18 cellular contexts compared by ENCODE assay signal in the genomic region with DNA sequence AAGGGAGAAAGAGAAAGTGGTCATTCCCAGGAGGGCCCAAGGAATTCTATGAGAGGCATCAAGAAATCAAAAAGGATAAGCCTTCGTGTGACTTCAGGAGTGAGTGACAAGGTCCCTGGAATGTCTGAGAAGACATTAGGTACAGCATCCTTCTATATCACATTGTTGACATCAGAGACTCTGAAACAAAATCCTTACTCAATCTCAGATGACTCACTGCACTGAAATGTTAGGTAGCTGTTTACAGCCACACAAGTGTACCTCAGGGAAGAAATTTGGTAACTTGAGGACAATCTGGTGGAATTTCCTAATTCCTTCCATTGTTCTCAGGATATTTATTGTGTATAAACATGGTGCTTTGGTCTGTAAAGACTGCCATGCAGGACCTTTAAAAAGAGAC. TPM values are rescaled to one million over a fixed set of nuclear protein-coding genes. Genes with fewer than 3 reads are reported as not detected.
"Had no signal": no experiment of that assay in that cellular context is flagged by ENCODE, and none has a peak within 500 bp of the region (broad histone marks: within the 10 kb centered on the region; RNA-seq: fewer than 3 reads in every experiment).

No MANE protein-coding gene starts in this region.

- H3K4me3 ChIP-seq: adrenal gland, ovary, skin epidermis, thyroid gland had no signal

- H3K9me3 ChIP-seq: adrenal gland, ovary, thyroid gland had no signal

- ATAC-seq: WTC11 had no signal

- H3K27me3 ChIP-seq: ovary had no signal

- H3K27ac ChIP-seq: adrenal gland, epithelial cell of prostate, ovary, skin epidermis, thyroid gland had no signal

- H3K36me3 ChIP-seq: adrenal gland, ovary, thyroid gland had no signal

- H3K4me1 ChIP-seq: adrenal gland, thyroid gland had no signal

- DNase-seq: activated CD4-positive, alpha-beta T cell treated with anti-CD3 and anti-CD28 coated beads, Interleukin-2, amount 10 ng/mL, durations not matched to agents 24 days and 14 days; activated naive CD4-positive, alpha-beta T cell treated with anti-CD3 and anti-CD28 coated beads, Interleukin-2, amount 50 U/mL, for 16 hours; activated T-cell treated with anti-CD3 and anti-CD28 coated beads for 4 hours; adrenal gland; effector memory CD4-positive, alpha-beta T cell; hippocampal formation; ovary; thyroid gland had no signal

RNA-seq across cellular contexts. Expression of a gene that starts 7.9 kb away (rescaled TPM):
- total RNA-seq: activated CD4-positive, alpha-beta T cell treated with anti-CD3 and anti-CD28 coated beads, Interleukin-2, amount 10 ng/mL, durations not matched to agents 24 days and 14 days; activated CD8-positive, alpha-beta memory T cell treated with anti-CD3 and anti-CD28 coated beads for 36 hours; adrenal gland; glomerular endothelial cell; kidney epithelial cell; liver; myocyte; neural crest cell; ovary; thyroid gland; WTC11 had no signal
- polyA plus RNA-seq: adrenal gland, liver, ovary had no signal

RNA-seq across cellular contexts. Expression of a gene that starts 40.7 kb away (rescaled TPM):
- total RNA-seq: activated CD4-positive, alpha-beta T cell treated with anti-CD3 and anti-CD28 coated beads, Interleukin-2, amount 10 ng/mL, durations not matched to agents 24 days and 14 days; activated CD8-positive, alpha-beta memory T cell treated with anti-CD3 and anti-CD28 coated beads for 36 hours; adrenal gland; glomerular endothelial cell; kidney epithelial cell; liver; mesothelial cell of epicardium; myocyte; neural crest cell; ovary; thyroid gland; WTC11 had no signal
- polyA plus RNA-seq: adrenal gland, liver, ovary had no signal

RNA-seq across cellular contexts. Expression of a gene that starts 41.4 kb away (rescaled TPM):
- total RNA-seq: activated CD8-positive, alpha-beta memory T cell treated with anti-CD3 and anti-CD28 coated beads for 36 hours; adrenal gland; glomerular endothelial cell; kidney epithelial cell; mesothelial cell of epicardium; myocyte; neural crest cell; ovary; thyroid gland; WTC11 had no signal
- polyA plus RNA-seq: ovary had no signal
